In the genomic region with DNA sequence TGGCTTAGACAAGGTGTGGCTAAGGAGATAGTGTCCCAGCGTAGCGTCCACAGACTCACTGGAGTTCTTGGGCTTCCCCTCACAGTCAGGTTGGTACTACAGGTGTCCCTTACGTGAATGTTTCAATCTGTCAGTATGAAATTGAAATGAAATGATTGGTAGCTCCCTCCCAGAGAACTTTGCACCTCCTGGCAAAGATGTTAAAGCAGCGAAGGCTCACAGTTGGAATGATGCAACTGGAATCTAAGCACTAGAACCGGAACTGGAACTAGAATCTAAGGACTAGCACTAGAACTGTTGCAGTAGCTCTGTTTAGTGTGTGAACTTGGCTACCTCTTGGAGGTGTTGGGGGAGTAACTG, we compare ENCODE assay signal across 7 cellular contexts. TPM values are rescaled to one million over a fixed set of nuclear protein-coding genes. Genes with fewer than 3 reads are reported as not detected.
DNase-seq lines count a peak whose midpoint lies in the region; ATAC-seq, FAIRE-seq and TF ChIP-seq lines count a peak whose summit lies in the region.

No MANE protein-coding gene starts in this region.

- H3K36me3 Mint-ChIP-seq in progenitor cell of endocrine pancreas (ENCODE audit: insufficient read depth), result no peaks in the 10 kb centered on the region

- no peak for TF ChIP-seq POLR2A in H54 (IDR thresholded peaks at IDR 0.05; ENCODE audit: low read depth, low read length)

- H3K4me2 ChIP-seq in OCI-LY1 (ENCODE audit: low read length), result peak overlapping the region; percentile 97

- H3K9ac ChIP-seq in OCI-LY1 (ENCODE audit: low read length), result peak overlapping the region; percentile 86

- H4K20me1 ChIP-seq in OCI-LY1 (ENCODE audit: insufficient read depth, low read length), result no peaks in the 10 kb centered on the region

- no peaks in the 10 kb centered on the region for H3K27me3 ChIP-seq in OCI-LY1 (ENCODE audit: insufficient read depth, low read length)

- no peak for TF ChIP-seq CTCF in OCI-LY1 (IDR thresholded peaks at IDR 0.05; ENCODE audit: low read length)
- TF ChIP-seq CTCF in epithelial cell of proximal tubule (conservative IDR thresholded peaks at IDR 0.05; ENCODE audit: low read depth, low read length), result no peak
- no peak for TF ChIP-seq CTCF in progenitor cell of endocrine pancreas (IDR thresholded peaks at IDR 0.05; ENCODE audit: unreplicated experiment)

- ATAC-seq in HG02571 (IDR thresholded peaks at IDR 0.05; ENCODE audit: unreplicated experiment), result no peak
- no peak for ATAC-seq in GM18870 (IDR thresholded peaks at IDR 0.05; ENCODE audit: unreplicated experiment)
- no peak for ATAC-seq in GM21367 (IDR thresholded peaks at IDR 0.05; ENCODE audit: unreplicated experiment)

- no peaks in the 10 kb centered on the region for H3K9me3 Mint-ChIP-seq in progenitor cell of endocrine pancreas (ENCODE audit: low read depth)

- H3F3A ChIP-seq in OCI-LY1 (ENCODE audit: insufficient read depth, low read length), result peaks cover 8% of the 10 kb centered on the region

- FAIRE-seq in H54 (lab: Jason Lieb, UNC), result peak; percentile 83

- H3K9me3 ChIP-seq in OCI-LY1 (ENCODE audit: low read length), result no peaks in the 10 kb centered on the region

- H3K4me1 Mint-ChIP-seq in progenitor cell of endocrine pancreas (ENCODE audit: low read depth), result peaks cover 34% of the 10 kb centered on the region

- no peaks in the 10 kb centered on the region for H3K9me2 ChIP-seq in OCI-LY1 (ENCODE audit: low read depth, low read length)

- peaks cover 44% of the 10 kb centered on the region for H3K4me1 ChIP-seq in OCI-LY1 (ENCODE audit: insufficient read depth, low read length, severe bottlenecking)

- H3K27ac ChIP-seq in OCI-LY1 (ENCODE audit: low read depth, low read length, poor library complexity, severe bottlenecking), result no peak overlapping the region

- H3K36me3 ChIP-seq in OCI-LY1 (ENCODE audit: insufficient read depth, low read length), result peaks cover 8% of the 10 kb centered on the region; the same call in 1 of the 2 replicates

- DNase-seq in H54 (ENCODE audit: insufficient read length, low spot score) (no peak), epithelial cell of proximal tubule (ENCODE audit: low read depth) (peak; percentile 19), progenitor cell of endocrine pancreas (ENCODE audit: low spot score, unreplicated experiment) (no peak)

- H2AFZ ChIP-seq in OCI-LY1 (ENCODE audit: low read length), result no peak overlapping the region; the same call in 1 of the 2 replicates

- H3K27ac Mint-ChIP-seq in progenitor cell of endocrine pancreas, result peak overlapping the region; percentile 95

- no peaks in the 10 kb centered on the region for H3K27me3 Mint-ChIP-seq in progenitor cell of endocrine pancreas

- H3K79me2 ChIP-seq in OCI-LY1 (ENCODE audit: insufficient read depth, low read length), result peaks cover 36% of the 10 kb centered on the region

- H3K4me3 Mint-ChIP-seq in progenitor cell of endocrine pancreas (ENCODE audit: low read depth), result peak overlapping the region; percentile 89

- H3K4me3 ChIP-seq in OCI-LY1 (ENCODE audit: low read depth, low read length, poor library complexity, severe bottlenecking) (peak overlapping the region; percentile 88), epithelial cell of proximal tubule (ENCODE audit: low read depth, low read length) (peak overlapping the region; percentile 98)

RNA-seq across cellular contexts. Expression of gene SLC31A1, which starts 1.1 kb away (rescaled TPM):
- total RNA-seq in epithelial cell of proximal tubule (8.1 and 15.4 TPM in 2 replicates), progenitor cell of endocrine pancreas (28.2 and 28.5 TPM in 2 replicates)

RNA-seq across cellular contexts. Expression of gene FKBP15, which starts 1.4 kb away (rescaled TPM):
- 13.3 and 14.6 TPM in 2 replicates for total RNA-seq in epithelial cell of proximal tubule
- 26.9 and 29.3 TPM in 2 replicates for total RNA-seq in progenitor cell of endocrine pancreas

RNA-seq across cellular contexts. Expression of gene CDC26, which starts 52.9 kb away (rescaled TPM):
- total RNA-seq in epithelial cell of proximal tubule, result 30.5 and 44.6 TPM in 2 replicates
- 33.0 and 36.6 TPM in 2 replicates for total RNA-seq in progenitor cell of endocrine pancreas

RNA-seq across cellular contexts. Expression of gene PRPF4, which starts 53.0 kb away (rescaled TPM):
- total RNA-seq in epithelial cell of proximal tubule (29.1 and 43.8 TPM in 2 replicates), progenitor cell of endocrine pancreas (33.6 and 35.1 TPM in 2 replicates)
